Comparison of ENCODE assay signal across 3 cellular contexts in the genomic region with DNA sequence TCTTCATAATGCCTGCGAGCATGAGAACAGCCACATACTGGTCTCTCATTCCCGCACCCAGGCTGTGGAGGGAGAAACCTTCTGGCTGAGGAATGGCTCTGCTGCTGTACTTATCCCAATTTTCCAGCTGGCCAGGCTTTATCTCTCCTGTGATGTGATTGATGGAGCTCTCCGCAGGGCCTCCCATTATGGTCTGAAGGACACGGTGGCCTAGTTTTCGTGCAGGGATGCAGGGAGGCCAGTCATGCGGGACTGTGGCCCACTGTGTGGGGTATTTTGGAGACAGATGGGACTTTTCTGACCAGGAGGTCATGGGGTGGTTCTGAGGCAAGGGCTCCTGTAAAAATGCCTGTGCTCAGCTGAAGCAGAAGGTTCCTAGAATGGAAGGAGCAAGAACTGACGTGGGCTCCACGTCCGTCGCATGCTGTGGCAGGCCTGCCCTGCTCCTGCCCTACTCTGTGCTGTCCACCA.
A peak's percentile ranks its signal among the peaks of the same experiment; 100 is the strongest.
TF ChIP-seq lines count a peak whose summit lies in the region.

No MANE protein-coding gene starts in this region.

TF ChIP-seq in liver, 16 proteins besides CTCF, POLR2A, EP300 and RAD21:
- TF ChIP-seq NR2F2 (IDR thresholded peaks at IDR 0.05) (peak; percentile 91), YY1 (IDR thresholded peaks at IDR 0.05) (no peak), SP1 (IDR thresholded peaks at IDR 0.05) (peak; percentile 53), RXRA (IDR thresholded peaks at IDR 0.05) (peak; percentile 74 to 84)

TF ChIP-seq in HepG2, 621 proteins besides CTCF, POLR2A, EP300 and RAD21:
- TF ChIP-seq MED1 (CRISPR knock-in tag; IDR thresholded peaks at IDR 0.05) (no peak), PTBP1 (IDR thresholded peaks at IDR 0.05; ENCODE audit: low read depth, low read length, poor library complexity, severe bottlenecking) (no peak), PRPF4 (IDR thresholded peaks at IDR 0.05; ENCODE audit: low read depth, low read length, poor library complexity, severe bottlenecking) (no peak), SRSF9 (IDR thresholded peaks at IDR 0.05; ENCODE audit: borderline replicate concordance, insufficient read depth, low read depth, low read length, poor library complexity, severe bottlenecking) (no peak), MAF1 (CRISPR knock-in tag; IDR thresholded peaks at IDR 0.05; ENCODE audit: borderline replicate concordance) (no peak), ZNF317 (CRISPR knock-in tag; IDR thresholded peaks at IDR 0.05) (no peak), ZNF274 (CRISPR knock-in tag; IDR thresholded peaks at IDR 0.05) (no peak), TCF7 (IDR thresholded peaks at IDR 0.05; ENCODE audit: low read depth) (no peak), REXO4 (CRISPR knock-in tag; IDR thresholded peaks at IDR 0.05; ENCODE audit: borderline replicate concordance) (no peak), POLR2G (IDR thresholded peaks at IDR 0.05; ENCODE audit: low read depth, low read length) (no peak), MTF1 (CRISPR knock-in tag; IDR thresholded peaks at IDR 0.05) (no peak)
- TF ChIP-seq, protein P1, sequence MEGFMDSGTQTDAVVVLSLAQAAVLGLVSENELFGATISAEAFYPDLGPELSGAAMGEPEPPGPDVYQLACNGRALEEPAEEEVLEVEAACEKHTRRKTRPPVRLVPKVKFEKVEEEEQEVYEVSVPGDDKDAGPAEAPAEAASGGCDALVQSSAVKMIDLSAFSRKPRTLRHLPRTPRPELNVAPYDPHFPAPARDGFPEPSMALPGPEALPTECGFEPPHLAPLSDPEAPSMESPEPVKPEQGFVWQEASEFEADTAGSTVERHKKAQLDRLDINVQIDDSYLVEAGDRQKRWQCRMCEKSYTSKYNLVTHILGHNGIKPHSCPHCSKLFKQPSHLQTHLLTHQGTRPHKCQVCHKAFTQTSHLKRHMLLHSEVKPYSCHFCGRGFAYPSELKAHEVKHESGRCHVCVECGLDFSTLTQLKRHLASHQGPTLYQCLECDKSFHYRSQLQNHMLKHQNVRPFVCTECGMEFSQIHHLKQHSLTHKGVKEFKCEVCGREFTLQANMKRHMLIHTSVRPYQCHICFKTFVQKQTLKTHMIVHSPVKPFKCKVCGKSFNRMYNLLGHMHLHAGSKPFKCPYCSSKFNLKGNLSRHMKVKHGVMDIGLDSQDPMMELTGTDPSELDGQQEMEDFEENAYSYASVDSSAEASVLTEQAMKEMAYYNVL (CRISPR knock-in tag; IDR thresholded peaks at IDR 0.05; ENCODE audit: borderline replicate concordance) = no peak
- TF ChIP-seq, protein P2, sequence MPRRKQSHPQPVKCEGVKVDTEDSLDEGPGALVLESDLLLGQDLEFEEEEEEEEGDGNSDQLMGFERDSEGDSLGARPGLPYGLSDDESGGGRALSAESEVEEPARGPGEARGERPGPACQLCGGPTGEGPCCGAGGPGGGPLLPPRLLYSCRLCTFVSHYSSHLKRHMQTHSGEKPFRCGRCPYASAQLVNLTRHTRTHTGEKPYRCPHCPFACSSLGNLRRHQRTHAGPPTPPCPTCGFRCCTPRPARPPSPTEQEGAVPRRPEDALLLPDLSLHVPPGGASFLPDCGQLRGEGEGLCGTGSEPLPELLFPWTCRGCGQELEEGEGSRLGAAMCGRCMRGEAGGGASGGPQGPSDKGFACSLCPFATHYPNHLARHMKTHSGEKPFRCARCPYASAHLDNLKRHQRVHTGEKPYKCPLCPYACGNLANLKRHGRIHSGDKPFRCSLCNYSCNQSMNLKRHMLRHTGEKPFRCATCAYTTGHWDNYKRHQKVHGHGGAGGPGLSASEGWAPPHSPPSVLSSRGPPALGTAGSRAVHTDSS (CRISPR knock-in tag; conservative IDR thresholded peaks at IDR 0.05) = no peak
- TF ChIP-seq, protein P3, sequence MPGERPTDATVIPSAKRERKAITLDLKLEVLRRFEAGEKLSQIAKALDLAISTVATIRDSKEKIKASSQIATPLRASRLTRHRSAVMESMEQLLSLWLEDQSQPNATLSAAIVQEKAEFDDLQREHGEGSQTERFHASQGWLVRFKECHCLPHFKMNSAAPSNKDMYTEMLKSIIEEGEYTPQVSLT (CRISPR knock-in tag; IDR thresholded peaks at IDR 0.05; ENCODE audit: borderline replicate concordance, low read depth) = no peak
- TF ChIP-seq, protein P4, sequence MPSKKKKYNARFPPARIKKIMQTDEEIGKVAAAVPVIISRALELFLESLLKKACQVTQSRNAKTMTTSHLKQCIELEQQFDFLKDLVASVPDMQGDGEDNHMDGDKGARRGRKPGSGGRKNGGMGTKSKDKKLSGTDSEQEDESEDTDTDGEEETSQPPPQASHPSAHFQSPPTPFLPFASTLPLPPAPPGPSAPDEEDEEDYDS (CRISPR knock-in tag; IDR thresholded peaks at IDR 0.05) = no peak
- TF ChIP-seq, protein P5, sequence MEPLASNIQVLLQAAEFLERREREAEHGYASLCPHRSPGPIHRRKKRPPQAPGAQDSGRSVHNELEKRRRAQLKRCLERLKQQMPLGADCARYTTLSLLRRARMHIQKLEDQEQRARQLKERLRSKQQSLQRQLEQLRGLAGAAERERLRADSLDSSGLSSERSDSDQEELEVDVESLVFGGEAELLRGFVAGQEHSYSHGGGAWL (CRISPR knock-in tag; IDR thresholded peaks at IDR 0.05) = no peak
- TF ChIP-seq, protein P6, sequence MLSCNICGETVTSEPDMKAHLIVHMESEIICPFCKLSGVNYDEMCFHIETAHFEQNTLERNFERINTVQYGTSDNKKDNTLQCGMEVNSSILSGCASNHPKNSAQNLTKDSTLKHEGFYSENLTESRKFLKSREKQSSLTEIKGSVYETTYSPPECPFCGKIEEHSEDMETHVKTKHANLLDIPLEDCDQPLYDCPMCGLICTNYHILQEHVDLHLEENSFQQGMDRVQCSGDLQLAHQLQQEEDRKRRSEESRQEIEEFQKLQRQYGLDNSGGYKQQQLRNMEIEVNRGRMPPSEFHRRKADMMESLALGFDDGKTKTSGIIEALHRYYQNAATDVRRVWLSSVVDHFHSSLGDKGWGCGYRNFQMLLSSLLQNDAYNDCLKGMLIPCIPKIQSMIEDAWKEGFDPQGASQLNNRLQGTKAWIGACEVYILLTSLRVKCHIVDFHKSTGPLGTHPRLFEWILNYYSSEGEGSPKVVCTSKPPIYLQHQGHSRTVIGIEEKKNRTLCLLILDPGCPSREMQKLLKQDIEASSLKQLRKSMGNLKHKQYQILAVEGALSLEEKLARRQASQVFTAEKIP (CRISPR knock-in tag; IDR thresholded peaks at IDR 0.05; ENCODE audit: borderline replicate concordance) = no peak

TF ChIP-seq in H1, 55 proteins besides CTCF, POLR2A, EP300 and RAD21:
- TF ChIP-seq SUZ12 (IDR thresholded peaks at IDR 0.05; ENCODE audit: low read length) (no peak), SP2 (IDR thresholded peaks at IDR 0.05; ENCODE audit: low read length) (no peak), SAP30 (IDR thresholded peaks at IDR 0.05; ENCODE audit: insufficient read depth, insufficient replicate concordance, low read length) (no peak), BACH1 (IDR thresholded peaks at IDR 0.05; ENCODE audit: low read length) (no peak), BCL11A (IDR thresholded peaks at IDR 0.05; ENCODE audit: low read depth in 2 of 2, low read length in 2 of 2) (no peak), CBX5 (IDR thresholded peaks at IDR 0.05; ENCODE audit: low read depth, low read length) (no peak), CBX8 (IDR thresholded peaks at IDR 0.05; ENCODE audit: borderline replicate concordance, low read depth, low read length) (no peak), ASH2L (IDR thresholded peaks at IDR 0.05; ENCODE audit: low read length) (no peak), MAFK (IDR thresholded peaks at IDR 0.05; ENCODE audit: low read depth, low read length) (no peak), SP4 (IDR thresholded peaks at IDR 0.05; ENCODE audit: low read length) (no peak), CEBPB (IDR thresholded peaks at IDR 0.05; ENCODE audit: low read depth, low read length) (no peak), HDAC2 (IDR thresholded peaks at IDR 0.05; ENCODE audit: borderline replicate concordance in 1 of 2, low read depth in 2 of 2, low read length in 2 of 2) (no peak), KDM1A (IDR thresholded peaks at IDR 0.05; ENCODE audit: borderline replicate concordance, low read length) (no peak), RBBP5 (IDR thresholded peaks at IDR 0.05; ENCODE audit: borderline replicate concordance, low read depth, low read length) (no peak), TCF12 (IDR thresholded peaks at IDR 0.05; ENCODE audit: low read depth, low read length) (no peak)
- TF ChIP-seq, protein P7, sequence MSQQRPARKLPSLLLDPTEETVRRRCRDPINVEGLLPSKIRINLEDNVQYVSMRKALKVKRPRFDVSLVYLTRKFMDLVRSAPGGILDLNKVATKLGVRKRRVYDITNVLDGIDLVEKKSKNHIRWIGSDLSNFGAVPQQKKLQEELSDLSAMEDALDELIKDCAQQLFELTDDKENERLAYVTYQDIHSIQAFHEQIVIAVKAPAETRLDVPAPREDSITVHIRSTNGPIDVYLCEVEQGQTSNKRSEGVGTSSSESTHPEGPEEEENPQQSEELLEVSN (IDR thresholded peaks at IDR 0.05) = no peak
- TF ChIP-seq, protein P8, sequence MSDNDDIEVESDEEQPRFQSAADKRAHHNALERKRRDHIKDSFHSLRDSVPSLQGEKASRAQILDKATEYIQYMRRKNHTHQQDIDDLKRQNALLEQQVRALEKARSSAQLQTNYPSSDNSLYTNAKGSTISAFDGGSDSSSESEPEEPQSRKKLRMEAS (IDR thresholded peaks at IDR 0.05) = no peak
